In genomic region chr1:187390157-187390556, GRCh38 we compare ENCODE assay signal across 21 cellular contexts.
A peak's percentile ranks its signal among the peaks of the same experiment; 100 is the strongest.
DNase-seq lines count a peak whose midpoint lies in the region; ATAC-seq and TF ChIP-seq lines count a peak whose summit lies in the region.
"Had no signal": no experiment of that assay in that cellular context is flagged by ENCODE, and none has a peak within 500 bp of the region (broad histone marks: within the 10 kb centered on the region; RNA-seq: fewer than 3 reads in every experiment).

No MANE protein-coding gene starts in this region.

- H3K9me3 ChIP-seq in HCT116 (ENCODE audit: control insufficient read depth in 1 of 2, insufficient read depth in 1 of 2, low read depth in 1 of 2, low read length in 2 of 2) (no peaks in the 10 kb centered on the region), SK-N-SH (no peaks in the 10 kb centered on the region)
- H3K9me3 ChIP-seq: adrenal gland, gastroesophageal sphincter had no signal

- H3K27me3 ChIP-seq in HCT116 (ENCODE audit: insufficient read depth, low read length) (no peaks in the 10 kb centered on the region), SK-N-SH (ENCODE audit: insufficient read depth) (no peaks in the 10 kb centered on the region)
- H3K27me3 ChIP-seq: adrenal gland, cardiac muscle cell, gastroesophageal sphincter had no signal

- H3K9ac ChIP-seq in HCT116 (ENCODE audit: low read length), result no peak overlapping the region
- H3K9ac ChIP-seq in SK-N-SH, result no peak overlapping the region

- peak; percentile 60; the same call in 1 of the 2 replicates for ATAC-seq in HCT116
- ATAC-seq in HG03460 (IDR thresholded peaks at IDR 0.05; ENCODE audit: unreplicated experiment), result no peak
- ATAC-seq in left ventricle myocardium superior, result no peak
- ATAC-seq: gastroesophageal sphincter; GM12878; stimulated activated naive CD8-positive, alpha-beta T cell treated with anti-CD3 and anti-CD28 coated beads, Interleukin-15, amount 100 ng/mL, for 72 hours had no signal

- H3K4me2 ChIP-seq in HCT116 (ENCODE audit: low read length) (no peak overlapping the region), SK-N-SH (no peak overlapping the region)

- H3K79me2 ChIP-seq in HCT116 (ENCODE audit: insufficient read depth, low read length), result no peaks in the 10 kb centered on the region
- H3K79me2 ChIP-seq in SK-N-SH (ENCODE audit: insufficient read depth), result no peaks in the 10 kb centered on the region

- BruUV-seq in HCT116 (replicated peaks; lab: Mats Ljungman, UMichigan), result no TSS peak

- H3K4me1 ChIP-seq in HCT116 (ENCODE audit: control insufficient read depth in 1 of 2, insufficient read depth in 2 of 2, low read length in 2 of 2) (no peaks in the 10 kb centered on the region), SK-N-SH (ENCODE audit: control insufficient read depth in 1 of 2, insufficient read depth in 2 of 2, low read depth in 1 of 2, low read length in 1 of 2) (no peaks in the 10 kb centered on the region)
- H3K4me1 ChIP-seq: adrenal gland, gastroesophageal sphincter had no signal

- DNase-seq in DMS53 (lab: John Stamatoyannopoulos, UW), result peak; percentile 36
- DNase-seq in HCT116 (ENCODE audit: low read depth, low spot score), result no peak
- DNase-seq in SK-N-SH, result peak; percentile 9
- DNase-seq in iPS-NIHi7 (ENCODE audit: extremely low spot score), result peak; percentile 40
- DNase-seq in DMS114 treated with DMSO at 0.1 percent for 48 hours (lab: John Stamatoyannopoulos, UW; ENCODE audit: unreplicated experiment), result no peak
- no peak for DNase-seq in left ventricle myocardium superior
- DNase-seq: activated CD4-positive, alpha-beta T cell treated with anti-CD3 and anti-CD28 coated beads, Interleukin-2, amount 10 ng/mL, durations not matched to agents 7 days and 5 days; activated effector memory CD4-positive, alpha-beta T cell treated with Interleukin-2 at 50 U/mL for 16 hours; adrenal gland; dorsolateral prefrontal cortex; GF-D8; Kasumi-1; Right ventricle myocardium superior; stimulated activated CD4-positive, alpha-beta T cell treated with anti-CD3 and anti-CD28 coated beads, Interleukin-4, amount 100 ng/mL, for 1 hour; stimulated activated naive CD8-positive, alpha-beta T cell treated with anti-CD3 and anti-CD28 coated beads, Interleukin-15, amount 100 ng/mL, for 72 hours; trophoblast cell had no signal

- RAD21 ChIA-PET in HCT116 (lab: Charles Lee; ENCODE audit: low non-redundant PET in 1 of 2, low total read pairs in 2 of 2, uncharacterized antibody in 2 of 2, unreplicated experiment in 2 of 2), result no interaction called here

- no peaks in the 10 kb centered on the region for H4K20me1 ChIP-seq in HCT116 (ENCODE audit: insufficient read depth)
- H4K20me1 ChIP-seq in SK-N-SH (ENCODE audit: insufficient read depth), result no peaks in the 10 kb centered on the region

- 29% methylated on average over 3 of the region's 3 CpGs for WGBS in SK-N-SH (ENCODE audit: low lambda C conversion rate)

- no peaks in the 10 kb centered on the region for H3K9me2 ChIP-seq in HCT116 (ENCODE audit: insufficient read depth)
- H3K9me2 ChIP-seq in SK-N-SH, result no peaks in the 10 kb centered on the region

- POLR2A ChIA-PET in HCT116 (lab: Charles Lee) (no interaction called here), SK-N-SH (lab: Yijun Ruan, JAX) (no interaction called here)

- TF ChIP-seq RAD21 in HCT116 (IDR thresholded peaks at IDR 0.05; ENCODE audit: low read depth) (no peak), SK-N-SH (IDR thresholded peaks at IDR 0.05; ENCODE audit: low read length) (no peak)

- CTCF ChIA-PET in HCT116 (lab: Charles Lee) (no interaction called here), SK-N-SH (lab: Yijun Ruan, JAX) (interaction anchor here (0.7 to 1.0 kb wide), 4 partner anchors 18 to 126 kb away, joined by 3 to 4 read pairs (median 3); no protein-coding TSS in a partner anchor)

- TF ChIP-seq CTCF in HCT116 (IDR thresholded peaks at IDR 0.05 in 2 of 3, conservative IDR thresholded peaks at IDR 0.05 in 1 of 3; ENCODE audit: borderline replicate concordance in 1 of 3, insufficient read depth in 1 of 3, low read depth in 2 of 3, low read length in 2 of 3), result no peak
- no peak for TF ChIP-seq CTCF in SK-N-SH (IDR thresholded peaks at IDR 0.05)

- no peaks in the 10 kb centered on the region for H3F3A ChIP-seq in SK-N-SH (replicated peaks; ENCODE audit: insufficient read depth)

- H2AFZ ChIP-seq in HCT116 (ENCODE audit: low read depth, low read length, poor library complexity, severe bottlenecking) (no peak overlapping the region), SK-N-SH (ENCODE audit: low read depth) (no peak overlapping the region)

- no peak for TF ChIP-seq EP300 in SK-N-SH (IDR thresholded peaks at IDR 0.05; ENCODE audit: borderline replicate concordance in 1 of 2, low read depth in 1 of 2, low read length in 1 of 2)

- no peak for TF ChIP-seq POLR2A in HCT116 (IDR thresholded peaks at IDR 0.05; ENCODE audit: borderline replicate concordance, extremely low read depth, insufficient read depth, insufficient read length)

- intact Hi-C loops in HCT116 (cut with micrococcal nuclease), result no loop called here
- intact Hi-C loops in left ventricle myocardium superior (cut with micrococcal nuclease), result no loop called here

- H3K27ac ChIP-seq in HCT116 (ENCODE audit: low read depth, low read length), result no peak overlapping the region
- no peak overlapping the region for H3K27ac ChIP-seq in SK-N-SH (ENCODE audit: low read depth in 2 of 2, low read length in 1 of 2)
- H3K27ac ChIP-seq: adrenal gland, cardiac muscle cell, dorsolateral prefrontal cortex, gastroesophageal sphincter, skin epidermis had no signal

- H3K36me3 ChIP-seq in HCT116 (ENCODE audit: control insufficient read depth in 1 of 2, insufficient read depth in 2 of 2, low read length in 2 of 2) (no peaks in the 10 kb centered on the region), SK-N-SH (replicated peaks in 1 of 2; ENCODE audit: control insufficient read depth in 1 of 2, insufficient read depth in 2 of 2, low read length in 1 of 2) (no peaks in the 10 kb centered on the region)
- H3K36me3 ChIP-seq: adrenal gland, cardiac muscle cell, gastroesophageal sphincter had no signal

- H3K4me3 ChIP-seq in HCT116 (replicated peaks in 1 of 2; ENCODE audit: low read depth in 1 of 2, low read length in 2 of 2) (no peak overlapping the region), SK-N-SH (ENCODE audit: low read depth in 2 of 2, low read length in 1 of 2) (no peak overlapping the region)
- H3K4me3 ChIP-seq: adrenal gland, cardiac muscle cell, dorsolateral prefrontal cortex, gastroesophageal sphincter, GM12878, skin epidermis had no signal

TF ChIP-seq in HCT116, 20 proteins besides CTCF, POLR2A, EP300 and RAD21 (continues in another document):
- TF ChIP-seq YY1 (IDR thresholded peaks at IDR 0.05; ENCODE audit: extremely low read depth, insufficient replicate concordance, low read depth, low read length), result no peak
- TF ChIP-seq, protein P1, sequence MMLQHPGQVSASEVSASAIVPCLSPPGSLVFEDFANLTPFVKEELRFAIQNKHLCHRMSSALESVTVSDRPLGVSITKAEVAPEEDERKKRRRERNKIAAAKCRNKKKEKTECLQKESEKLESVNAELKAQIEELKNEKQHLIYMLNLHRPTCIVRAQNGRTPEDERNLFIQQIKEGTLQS (IDR thresholded peaks at IDR 0.05), result no peak
- TF ChIP-seq TCF7L2 (IDR thresholded peaks at IDR 0.05; ENCODE audit: borderline replicate concordance, extremely low read depth, insufficient read depth, insufficient read length), result no peak
- TF ChIP-seq, protein P2, sequence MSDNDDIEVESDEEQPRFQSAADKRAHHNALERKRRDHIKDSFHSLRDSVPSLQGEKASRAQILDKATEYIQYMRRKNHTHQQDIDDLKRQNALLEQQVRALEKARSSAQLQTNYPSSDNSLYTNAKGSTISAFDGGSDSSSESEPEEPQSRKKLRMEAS (IDR thresholded peaks at IDR 0.05), result no peak
- no peak for TF ChIP-seq CEBPB (IDR thresholded peaks at IDR 0.05; ENCODE audit: low read depth)
- TF ChIP-seq SIN3A (IDR thresholded peaks at IDR 0.05; ENCODE audit: low read depth), result no peak
- TF ChIP-seq CBX3 (IDR thresholded peaks at IDR 0.05; ENCODE audit: low read depth), result no peak
- no peak for TF ChIP-seq POLR2AphosphoS5 (IDR thresholded peaks at IDR 0.05; ENCODE audit: low read depth, low read length)
- TF ChIP-seq SP1 (IDR thresholded peaks at IDR 0.05; ENCODE audit: low read depth), result no peak
- TF ChIP-seq EZH2 (IDR thresholded peaks at IDR 0.05), result no peak
- TF ChIP-seq ELF1 (IDR thresholded peaks at IDR 0.05; ENCODE audit: borderline replicate concordance, low read depth), result no peak
- TF ChIP-seq FOSL1 (IDR thresholded peaks at IDR 0.05; ENCODE audit: low read depth), result no peak
- TF ChIP-seq JUND (IDR thresholded peaks at IDR 0.05), result no peak
- TF ChIP-seq ZNF274 (IDR thresholded peaks at IDR 0.05; ENCODE audit: low read depth, low read length), result no peak
- no peak for TF ChIP-seq EZH2phosphoT487 (IDR thresholded peaks at IDR 0.05; ENCODE audit: borderline replicate concordance)

TF ChIP-seq in SK-N-SH, 30 proteins besides CTCF, POLR2A, EP300 and RAD21:
- peak; percentile 13; the same call in 1 of the 2 replicates for TF ChIP-seq FOSL2 (IDR thresholded peaks at IDR 0.05; ENCODE audit: borderline replicate concordance, low read depth)
- no peak for TF ChIP-seq FOXJ3 (CRISPR knock-in tag; IDR thresholded peaks at IDR 0.05)
- TF ChIP-seq MXI1 (IDR thresholded peaks at IDR 0.05; ENCODE audit: low read depth, low read length), result no peak
TF ChIP-seq in SK-N-SH: peak in this region for 1.

Comparison
In these comparisons a context has a peak if more than half of its experiments do, and no peak if none do; other contexts are left out.
1. DNase-seq: peak in DMS53 (single experiment), SK-N-SH (single experiment) and iPS-NIHi7 (single experiment); none in HCT116 (single experiment), DMS114 treated with DMSO at 0.1 percent for 48 hours (single experiment) and left ventricle myocardium superior (single experiment).